ENCODE assay signal across 2 cellular contexts in the genomic region with DNA sequence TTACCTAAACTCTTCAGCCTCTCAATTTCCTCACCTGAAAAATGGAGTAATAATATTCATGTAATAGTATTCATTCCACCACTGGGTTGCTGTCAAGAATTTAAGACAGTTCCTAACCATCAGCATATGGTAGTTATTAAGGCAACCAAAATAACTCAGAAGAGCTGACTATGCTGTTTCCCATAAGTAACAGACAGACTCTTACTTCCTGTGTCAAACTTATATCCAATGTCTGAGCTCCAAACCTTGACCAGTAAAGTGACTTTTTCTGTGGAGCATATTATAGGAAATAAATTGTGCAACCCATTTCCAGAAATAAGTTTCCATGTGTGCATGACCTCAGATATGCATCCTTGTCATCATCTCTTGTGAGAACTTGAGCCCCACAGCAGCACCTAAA.
TF ChIP-seq lines count a peak whose summit lies in the region.

No MANE protein-coding gene starts in this region.

TF ChIP-seq in IMR-90, 13 proteins besides CTCF, POLR2A, EP300 and RAD21:
- no peak for TF ChIP-seq MXI1 (IDR thresholded peaks at IDR 0.05; ENCODE audit: borderline replicate concordance, low read depth, low read length)
- no peak for TF ChIP-seq SMC3 (IDR thresholded peaks at IDR 0.05; ENCODE audit: low read depth, low read length)
- TF ChIP-seq BHLHE40 (IDR thresholded peaks at IDR 0.05; ENCODE audit: low read depth, low read length) = no peak
- TF ChIP-seq, protein P1, sequence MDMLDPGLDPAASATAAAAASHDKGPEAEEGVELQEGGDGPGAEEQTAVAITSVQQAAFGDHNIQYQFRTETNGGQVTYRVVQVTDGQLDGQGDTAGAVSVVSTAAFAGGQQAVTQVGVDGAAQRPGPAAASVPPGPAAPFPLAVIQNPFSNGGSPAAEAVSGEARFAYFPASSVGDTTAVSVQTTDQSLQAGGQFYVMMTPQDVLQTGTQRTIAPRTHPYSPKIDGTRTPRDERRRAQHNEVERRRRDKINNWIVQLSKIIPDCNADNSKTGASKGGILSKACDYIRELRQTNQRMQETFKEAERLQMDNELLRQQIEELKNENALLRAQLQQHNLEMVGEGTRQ (IDR thresholded peaks at IDR 0.05; ENCODE audit: low read depth, low read length) = no peak
- no peak for TF ChIP-seq RFX5 (IDR thresholded peaks at IDR 0.05; ENCODE audit: low read depth, low read length)
- peak; percentile 53; the same call in 1 of the 2 replicates for TF ChIP-seq MAFK (IDR thresholded peaks at IDR 0.05; ENCODE audit: low read depth, low read length)

TF ChIP-seq in K562, 482 proteins besides CTCF, POLR2A, EP300 and RAD21:
- no peak for TF ChIP-seq ZC3H11A (IDR thresholded peaks at IDR 0.05; ENCODE audit: low read depth, low read length)
- TF ChIP-seq ZNF316 (IDR thresholded peaks at IDR 0.05) = peak; percentile 74
- TF ChIP-seq, protein P2, sequence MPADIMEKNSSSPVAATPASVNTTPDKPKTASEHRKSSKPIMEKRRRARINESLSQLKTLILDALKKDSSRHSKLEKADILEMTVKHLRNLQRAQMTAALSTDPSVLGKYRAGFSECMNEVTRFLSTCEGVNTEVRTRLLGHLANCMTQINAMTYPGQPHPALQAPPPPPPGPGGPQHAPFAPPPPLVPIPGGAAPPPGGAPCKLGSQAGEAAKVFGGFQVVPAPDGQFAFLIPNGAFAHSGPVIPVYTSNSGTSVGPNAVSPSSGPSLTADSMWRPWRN (IDR thresholded peaks at IDR 0.05; ENCODE audit: low read depth) = no peak
- TF ChIP-seq DMBX1 (CRISPR knock-in tag; IDR thresholded peaks at IDR 0.05; ENCODE audit: borderline replicate concordance) = no peak
- TF ChIP-seq, protein P3, sequence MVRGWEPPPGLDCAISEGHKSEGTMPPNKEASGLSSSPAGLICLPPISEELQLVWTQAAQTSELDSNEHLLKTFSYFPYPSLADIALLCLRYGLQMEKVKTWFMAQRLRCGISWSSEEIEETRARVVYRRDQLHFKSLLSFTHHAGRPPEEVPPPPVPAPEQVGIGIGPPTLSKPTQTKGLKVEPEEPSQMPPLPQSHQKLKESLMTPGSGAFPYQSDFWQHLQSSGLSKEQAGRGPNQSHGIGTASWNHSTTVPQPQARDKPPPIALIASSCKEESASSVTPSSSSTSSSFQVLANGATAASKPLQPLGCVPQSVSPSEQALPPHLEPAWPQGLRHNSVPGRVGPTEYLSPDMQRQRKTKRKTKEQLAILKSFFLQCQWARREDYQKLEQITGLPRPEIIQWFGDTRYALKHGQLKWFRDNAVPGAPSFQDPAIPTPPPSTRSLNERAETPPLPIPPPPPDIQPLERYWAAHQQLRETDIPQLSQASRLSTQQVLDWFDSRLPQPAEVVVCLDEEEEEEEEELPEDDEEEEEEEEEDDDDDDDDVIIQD (CRISPR knock-in tag; IDR thresholded peaks at IDR 0.05) = no peak
- TF ChIP-seq C11orf30 (IDR thresholded peaks at IDR 0.05; ENCODE audit: low read depth) = peak; percentile 44; the same call in 1 of the 2 replicates
- no peak for TF ChIP-seq NFIX (CRISPR knock-in tag; IDR thresholded peaks at IDR 0.05; ENCODE audit: low read depth)
- TF ChIP-seq FOXA1 (IDR thresholded peaks at IDR 0.05; ENCODE audit: borderline replicate concordance) = no peak
